ENCODE assay signal across 19 cellular contexts in the genomic region with DNA sequence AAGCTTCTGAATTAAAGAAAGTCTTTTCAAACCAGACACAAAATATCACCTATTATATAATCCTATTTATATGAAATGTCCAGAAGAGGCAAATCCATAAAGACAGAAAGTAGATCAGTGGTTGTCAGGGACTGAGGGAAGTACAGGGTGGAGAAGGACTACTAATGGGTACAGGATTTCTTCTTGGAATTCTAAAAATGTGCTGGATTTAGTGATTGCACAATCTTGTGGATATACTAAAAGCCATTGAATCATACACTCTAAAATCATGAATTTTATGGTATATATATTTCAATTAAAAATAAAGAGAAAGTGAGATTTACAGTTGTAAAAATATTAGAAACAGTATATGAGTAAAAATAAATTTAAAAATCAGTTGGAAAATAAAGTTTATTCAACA. TPM values are rescaled to one million over a fixed set of nuclear protein-coding genes. Genes with fewer than 3 reads are reported as not detected.
A peak's percentile ranks its signal among the peaks of the same experiment; 100 is the strongest.
DNase-seq lines count a peak whose midpoint lies in the region; FAIRE-seq and TF ChIP-seq lines count a peak whose summit lies in the region.
"Had no signal": no experiment of that assay in that cellular context is flagged by ENCODE, and none has a peak within 500 bp of the region (broad histone marks: within the 10 kb centered on the region; RNA-seq: fewer than 3 reads in every experiment).

No MANE protein-coding gene starts in this region.

- POLR2A ChIA-PET in RWPE1 (lab: Yijun Ruan, JAX; ENCODE audit: low non-redundant PET), result no interaction called here
- POLR2A ChIA-PET in H1 (lab: Charles Lee; ENCODE audit: partially characterized antibody), result no interaction called here

- H2BK12ac ChIP-seq in H1 (ENCODE audit: low read depth, low read length), result no peak overlapping the region

- no peak for TF ChIP-seq RAD21 in H1 (IDR thresholded peaks at IDR 0.05 in 1 of 2, conservative IDR thresholded peaks at IDR 0.05 in 1 of 2; ENCODE audit: low read depth in 2 of 2, low read length in 2 of 2)

- H3K27ac ChIP-seq in RWPE1 (peak overlapping the region; percentile 35; the same call in 1 of the 2 replicates), H1 (ENCODE audit: low read depth, low read length) (no peak overlapping the region)
- H3K27ac ChIP-seq: C4-2B had no signal

- no peak overlapping the region for H2BK120ac ChIP-seq in H1 (replicated peaks; ENCODE audit: low read depth, low read length)

- no peaks in the 10 kb centered on the region for H3K23me2 ChIP-seq in H1 (ENCODE audit: low read depth, low read length)

- no peaks in the 10 kb centered on the region for H3K79me1 ChIP-seq in H1 (ENCODE audit: low read depth, low read length)

- H3K9me3 ChIP-seq in H1 (ENCODE audit: insufficient read depth in 2 of 2, low read depth in 1 of 2, low read length in 1 of 2), result peaks cover 51 to 76% of the 10 kb centered on the region in 2 experiments
- H3K9me3 ChIP-seq: BE2C had no signal

- H3K9ac ChIP-seq in H1 (replicated peaks in 1 of 4; ENCODE audit: extremely low read depth in 1 of 4, low read depth in 3 of 4, low read length in 3 of 4), result no peak overlapping the region

- no peaks in the 10 kb centered on the region for H3K36me3 ChIP-seq in H1 (ENCODE audit: control insufficient read depth in 2 of 4, insufficient read depth in 4 of 4, low read length in 3 of 4)
- H3K36me3 ChIP-seq: BE2C had no signal

- H3K27me3 ChIP-seq in H1 (replicated peaks in 1 of 4; ENCODE audit: control insufficient read depth in 3 of 4, extremely low read depth in 1 of 4, insufficient read depth in 3 of 4, low read length in 3 of 4), result no peaks in the 10 kb centered on the region
- H3K27me3 ChIP-seq: BE2C had no signal

- no peak overlapping the region for H3K4me3 ChIP-seq in H1 (ENCODE audit: extremely low read depth in 1 of 4, insufficient read depth in 2 of 4, low read depth in 3 of 4, low read length in 4 of 4)

- H4K91ac ChIP-seq in H1 (replicated peaks; ENCODE audit: insufficient read length, low read length), result no peak overlapping the region

- no peak overlapping the region for H3K4ac ChIP-seq in H1 (replicated peaks; ENCODE audit: insufficient read length, low read depth, low read length)

- H2AK5ac ChIP-seq in H1 (ENCODE audit: low read depth, low read length), result no peak overlapping the region

- FAIRE-seq in A204.1 (lab: Jason Lieb, UNC) (peak; percentile 14), H1 (lab: Jason Lieb, UNC) (no peak)
- FAIRE-seq: D721Med, H54 had no signal

- no peak overlapping the region for H3K56ac ChIP-seq in H1 (replicated peaks; ENCODE audit: insufficient read length, low read depth, low read length)

- no peak for TF ChIP-seq CTCF in RWPE1 (conservative IDR thresholded peaks at IDR 0.05; ENCODE audit: low read depth)
- no peak for TF ChIP-seq CTCF in H1 (IDR thresholded peaks at IDR 0.05; ENCODE audit: control extremely low read depth in 1 of 3, insufficient read depth in 1 of 3, low read depth in 1 of 3, low read length in 3 of 3)

- no peak overlapping the region for H2BK20ac ChIP-seq in H1 (ENCODE audit: low read length)

- no peak overlapping the region for H3K23ac ChIP-seq in H1 (ENCODE audit: insufficient read length)

- no peaks in the 10 kb centered on the region for H3K79me2 ChIP-seq in H1 (ENCODE audit: control insufficient read depth in 1 of 2, insufficient read depth in 2 of 2, low read length in 2 of 2)

- no peaks in the 10 kb centered on the region for H4K20me1 ChIP-seq in H1 (replicated peaks in 1 of 2; ENCODE audit: control insufficient read depth in 1 of 2, insufficient read depth in 2 of 2, low read length in 2 of 2)

- H2BK15ac ChIP-seq in H1 (ENCODE audit: low read length), result no peak overlapping the region

- CTCF ChIA-PET in RWPE1 (lab: Yijun Ruan, JAX), result interaction anchor here (0.6 kb wide), 1 partner anchor 87 kb away, joined by 4 read pairs; no protein-coding TSS in a partner anchor
- CTCF ChIA-PET in H1 (lab: Charles Lee; ENCODE audit: partially characterized antibody), result interaction anchor here (2.0 kb wide), 1 partner anchor 19 kb away, joined by 4 read pairs; a partner anchor contains a TSS

- no peak overlapping the region for H3K18ac ChIP-seq in H1 (ENCODE audit: extremely low read depth, low read length)

- H3K14ac ChIP-seq in H1 (ENCODE audit: insufficient read length), result no peak overlapping the region

- H4K5ac ChIP-seq in H1 (ENCODE audit: insufficient read length, low read depth, low read length), result no peak overlapping the region

- peak; percentile 38 for DNase-seq in HCEC 1CT
- peak; percentile 42 for DNase-seq in RWPE1 (ENCODE audit: low spot score)
- DNase-seq in H1 (ENCODE audit: low read depth in 1 of 2, low spot score in 2 of 2), result no peak
- DNase-seq in AG08395 (ENCODE audit: low spot score), result no peak
- DNase-seq in COLO829 (ENCODE audit: low spot score), result no peak
- DNase-seq in GM19238 (ENCODE audit: insufficient read length, low spot score), result no peak
- no peak for DNase-seq in stimulated activated CD4-positive, alpha-beta T cell treated with anti-CD3 and anti-CD28 coated beads, Interleukin-1b, Interleukin-23, amount 100 ng/mL, for 48 hours
- DNase-seq: BE2C; CD4-positive, alpha-beta memory T cell; COR-L47; DMS153; DMS79 treated with DMSO at 0.1 percent for 48 hours; GF-D8 had no signal

- no peak overlapping the region for H4K8ac ChIP-seq in H1 (ENCODE audit: extremely low read depth, insufficient read depth, low read length)

- no peak overlapping the region for H3K4me2 ChIP-seq in H1 (ENCODE audit: insufficient read depth in 1 of 2, low read depth in 2 of 2, low read length in 2 of 2)

- no peak for TF ChIP-seq EP300 in H1 (IDR thresholded peaks at IDR 0.05; ENCODE audit: borderline replicate concordance in 1 of 2, low read depth in 2 of 2, low read length in 2 of 2)

- TF ChIP-seq POLR2A in H1 (IDR thresholded peaks at IDR 0.05; ENCODE audit: control extremely low read depth in 1 of 2, low read depth in 2 of 2, low read length in 2 of 2), result no peak

- H3K4me1 ChIP-seq in H1 (replicated peaks in 1 of 4; ENCODE audit: control insufficient read depth in 3 of 4, insufficient read depth in 4 of 4, low read length in 3 of 4), result no peaks in the 10 kb centered on the region
- H3K4me1 ChIP-seq: BE2C had no signal

- no peak overlapping the region for H2BK5ac ChIP-seq in H1 (ENCODE audit: low read depth, low read length)

- H2AFZ ChIP-seq in H1 (ENCODE audit: low read length), result no peak overlapping the region

TF ChIP-seq in H1, 55 proteins besides CTCF, POLR2A, EP300 and RAD21:
- TF ChIP-seq CEBPB (IDR thresholded peaks at IDR 0.05; ENCODE audit: low read depth, low read length) (peak; percentile 68; the same call in 1 of the 2 replicates), SP4 (IDR thresholded peaks at IDR 0.05; ENCODE audit: low read length) (no peak)

RNA-seq across cellular contexts. Expression of a gene that starts 18.7 kb away (rescaled TPM):
- not detected in 2 replicates for total RNA-seq in H1 (2021; fragmentation: NEBNext Ultra II Directional; extraction: Animal tissue kit (Norgen Biotek cat#: 25700))
- not detected in 2 replicates for polyA plus RNA-seq in H1 (2011; rRNA removed)
- not detected for polyA plus RNA-seq in H1 (2011; cell fraction: cytosol; rRNA removed)
- not detected for polyA plus RNA-seq in H1 (2011; cell fraction: nucleus; rRNA removed)
- polyA plus RNA-seq in H1 (2012, experiment 1 of 2), result not detected in 4 replicates
- not detected for polyA plus RNA-seq in H1 (2012, experiment 2 of 2)
- not detected for polyA plus RNA-seq in H1 (2013, experiment 1 of 2)
- not detected for polyA plus RNA-seq in H1 (2013, experiment 2 of 2)
- not detected in 2 replicates for polyA minus RNA-seq in H1 (2011; rRNA and poly(A)+ RNA removed)
- polyA minus RNA-seq in H1 (2011; cell fraction: cytosol; rRNA and poly(A)+ RNA removed), result not detected
- polyA minus RNA-seq in H1 (2011; cell fraction: nucleus; rRNA and poly(A)+ RNA removed), result not detected
- total RNA-seq: A172; CD4-positive, alpha-beta memory T cell; HT1080 had no signal
- polyA plus RNA-seq: CD4-positive, alpha-beta memory T cell had no signal

Comparison
In these comparisons a context has a peak if more than half of its experiments do, and no peak if none do; other contexts are left out.
1. DNase-seq: peak in HCEC 1CT (single experiment) and RWPE1 (single experiment); none in H1 (0 of 2), AG08395 (single experiment), COLO829 (single experiment), GM19238 (single experiment) and stimulated activated CD4-positive, alpha-beta T cell treated with anti-CD3 and anti-CD28 coated beads, Interleukin-1b, Interleukin-23, amount 100 ng/mL, for 48 hours (single experiment).